27 cellular contexts compared by ENCODE assay signal in genomic region chr11:17508306-17508705, GRCh38. TPM values are rescaled to one million over a fixed set of nuclear protein-coding genes. Genes with fewer than 3 reads are reported as not detected.
DNase-seq lines count a peak whose midpoint lies in the region; ATAC-seq and TF ChIP-seq lines count a peak whose summit lies in the region.
"Had no signal": no experiment of that assay in that cellular context is flagged by ENCODE, and none has a peak within 500 bp of the region (broad histone marks: within the 10 kb centered on the region; RNA-seq: fewer than 3 reads in every experiment).

No MANE protein-coding gene starts in this region.

- intact Hi-C loops in left ventricle myocardium superior (cut with micrococcal nuclease), result no loop called here
- intact Hi-C loops in cardiac septum (cut with DNase I), result no loop called here

- H3K27me3 Mint-ChIP-seq in nephron (ENCODE audit: low read depth), result peaks cover 19% of the 10 kb centered on the region
- H3K27me3 Mint-ChIP-seq in WTC11 (ENCODE audit: low read depth), result no peaks in the 10 kb centered on the region

- TF ChIP-seq CTCF in cardiac fibroblast (IDR thresholded peaks at IDR 0.05; ENCODE audit: low read depth, low read length), result no peak
- no peak for TF ChIP-seq CTCF in nephron (IDR thresholded peaks at IDR 0.05; ENCODE audit: unreplicated experiment in 3 of 3)
- TF ChIP-seq CTCF in WTC11 (IDR thresholded peaks at IDR 0.05), result no peak

- ATAC-seq in left ventricle myocardium superior, result peak; percentile 64
- no peak for ATAC-seq in WTC11
- ATAC-seq in HG03139 (IDR thresholded peaks at IDR 0.05; ENCODE audit: unreplicated experiment), result no peak
- no peak for ATAC-seq in GM19397 (IDR thresholded peaks at IDR 0.05; ENCODE audit: unreplicated experiment)
- ATAC-seq: PC-3 had no signal

- H3K4me3 Mint-ChIP-seq in nephron (no peak overlapping the region), WTC11 (no peak overlapping the region)
- H3K4me3 Mint-ChIP-seq: activated CD4-positive, alpha-beta memory T cell treated with anti-CD3 and anti-CD28 coated beads for 36 hours; stimulated activated naive CD8-positive, alpha-beta T cell treated with anti-CD3 and anti-CD28 coated beads, Interleukin-15, Interleukin-2, amounts not matched to agents 100 ng/mL and 50 ng/mL, for 24 hours; T-helper 2 cell treated with Interferon-gamma antibody and Interleukin-4, amounts not matched to agents 5 μg/mL and 100 μg/mL, for 36 hours had no signal

- CTCF ChIA-PET in WTC11 (lab: Charles Lee), result interaction anchor here (0.7 to 13.3 kb wide), 8 partner anchors 10 to 154 kb away, joined by 3 to 120 read pairs (median 6); no protein-coding TSS in a partner anchor

- no peaks in the 10 kb centered on the region for H3K36me3 Mint-ChIP-seq in nephron (ENCODE audit: low read depth)
- no peaks in the 10 kb centered on the region for H3K36me3 Mint-ChIP-seq in WTC11
- H3K36me3 Mint-ChIP-seq: activated CD4-positive, alpha-beta memory T cell treated with anti-CD3 and anti-CD28 coated beads for 36 hours had no signal

- H3K27ac Mint-ChIP-seq in nephron (peak overlapping the region in 2 of 3 experiments; percentile 31 to 82), WTC11 (no peak overlapping the region)
- H3K27ac Mint-ChIP-seq: activated CD4-positive, alpha-beta memory T cell treated with anti-CD3 and anti-CD28 coated beads for 36 hours; stimulated activated naive CD8-positive, alpha-beta T cell treated with anti-CD3 and anti-CD28 coated beads, Interleukin-15, Interleukin-2, amounts not matched to agents 100 ng/mL and 50 ng/mL, for 24 hours; T-helper 2 cell treated with Interferon-gamma antibody and Interleukin-4, amounts not matched to agents 5 μg/mL and 100 μg/mL, for 36 hours had no signal

- H3K9me3 Mint-ChIP-seq in nephron (no peaks in the 10 kb centered on the region), WTC11 (no peaks in the 10 kb centered on the region)
- H3K9me3 Mint-ChIP-seq: activated CD4-positive, alpha-beta memory T cell treated with anti-CD3 and anti-CD28 coated beads for 36 hours; stimulated activated naive CD8-positive, alpha-beta T cell treated with anti-CD3 and anti-CD28 coated beads, Interleukin-15, Interleukin-2, amounts not matched to agents 100 ng/mL and 50 ng/mL, for 24 hours; T-helper 2 cell treated with Interferon-gamma antibody and Interleukin-4, amounts not matched to agents 5 μg/mL and 100 μg/mL, for 36 hours had no signal

- H3K4me1 Mint-ChIP-seq in nephron, result peaks cover 42% of the 10 kb centered on the region
- peaks cover 7% of the 10 kb centered on the region for H3K4me1 Mint-ChIP-seq in WTC11

- POLR2A ChIA-PET in WTC11 (lab: Charles Lee), result interaction anchor here (0.7 kb wide), 1 partner anchor 121 kb away, joined by 3 read pairs; no protein-coding TSS in a partner anchor

- DNase-seq in left ventricle myocardium superior (no peak), cardiac septum (ENCODE audit: low spot score) (no peak), cardiac fibroblast (ENCODE audit: low read depth in 2 of 2) (peak; percentile 6 to 33), WTC11 (ENCODE audit: low spot score) (no peak), nucleus accumbens (lab: John Stamatoyannopoulos, UW) (no peak)
- DNase-seq: activated CD4-positive, alpha-beta memory T cell treated with anti-CD3 and anti-CD28 coated beads for 36 hours; activated gamma-delta T cell treated with Interleukin-2 at 50 U/mL for 16 hours; activated T-cell treated with anti-CD3 and anti-CD28 coated beads for 4 hours; adrenal gland; central memory CD4-positive, alpha-beta T cell; DMS53; effector CD8-positive, alpha-beta T cell; mammary epithelial cell; NCI-H1436 treated with DMSO at 0.1 percent for 48 hours; NCI-H2171 treated with DMSO at 0.1 percent for 48 hours; NCI-H82; pancreas; PC-3; stimulated activated CD4-positive, alpha-beta T cell treated with anti-CD3 and anti-CD28 coated beads, Interleukin-2, amount 100 ng/mL, for 48 hours had no signal

- no peak overlapping the region for H3K4me3 ChIP-seq in cardiac fibroblast (replicated peaks in 1 of 2; ENCODE audit: low read depth in 2 of 2, low read length in 2 of 2)
- H3K4me3 ChIP-seq: adrenal gland, esophagus muscularis mucosa, pancreas, SJSA1, skin epidermis had no signal

TF ChIP-seq in WTC11, 78 proteins besides CTCF, POLR2A, EP300 and RAD21:
- TF ChIP-seq RELA (CRISPR knock-in tag; IDR thresholded peaks at IDR 0.05; ENCODE audit: borderline replicate concordance) (no peak), ZNF263 (CRISPR knock-in tag; IDR thresholded peaks at IDR 0.05; ENCODE audit: low read depth) (no peak), ZNF232 (CRISPR knock-in tag; IDR thresholded peaks at IDR 0.05) (no peak), TEAD1 (CRISPR knock-in tag; IDR thresholded peaks at IDR 0.05) (no peak), ZSCAN18 (CRISPR knock-in tag; IDR thresholded peaks at IDR 0.05) (no peak), PRRX2 (CRISPR knock-in tag; IDR thresholded peaks at IDR 0.05) (no peak), NR3C1 (CRISPR knock-in tag; conservative IDR thresholded peaks at IDR 0.05; ENCODE audit: low read depth) (no peak), TCF7 (CRISPR knock-in tag; IDR thresholded peaks at IDR 0.05; ENCODE audit: low read depth) (no peak), JAZF1 (CRISPR knock-in tag; IDR thresholded peaks at IDR 0.05) (no peak), ATF3 (CRISPR knock-in tag; conservative IDR thresholded peaks at IDR 0.05) (no peak), CREB1 (CRISPR knock-in tag; IDR thresholded peaks at IDR 0.05) (no peak)

RNA-seq across cellular contexts. Expression of gene ABCC8, which starts 31.7 kb away (rescaled TPM):
- total RNA-seq in left ventricle myocardium superior, result 2.1 TPM
- total RNA-seq in cardiac septum, result 3.9 TPM
- 3.9 to 7.3 TPM (median 4.1 TPM) in 3 replicates for total RNA-seq in WTC11 (2021)
- total RNA-seq: activated CD4-positive, alpha-beta memory T cell treated with anti-CD3 and anti-CD28 coated beads for 36 hours; PC-3; SJSA1 had no signal

RNA-seq across cellular contexts. Expression of gene USH1C, which starts 35.9 kb away (rescaled TPM):
- 1.3 TPM for total RNA-seq in left ventricle myocardium superior
- not detected for total RNA-seq in cardiac septum
- 3.3 to 3.9 TPM (median 3.7 TPM) in 3 replicates for total RNA-seq in WTC11 (2021)
- total RNA-seq: activated CD4-positive, alpha-beta memory T cell treated with anti-CD3 and anti-CD28 coated beads for 36 hours; esophagus muscularis mucosa; mammary epithelial cell; PC-3; SJSA1 had no signal

RNA-seq across cellular contexts. Expression of gene OTOG, which starts 38.8 kb away (rescaled TPM):
- total RNA-seq in left ventricle myocardium superior, result not detected
- total RNA-seq in cardiac septum, result not detected
- 1.4 to 3.5 TPM (median 2.1 TPM) in 3 replicates for total RNA-seq in WTC11 (2021)
- total RNA-seq: activated CD4-positive, alpha-beta memory T cell treated with anti-CD3 and anti-CD28 coated beads for 36 hours; adrenal gland; esophagus muscularis mucosa; mammary epithelial cell; pancreas; PC-3; SJSA1 had no signal

Comparison
In these comparisons a context has a peak if more than half of its experiments do, and no peak if none do; other contexts are left out.
1. DNase-seq: peak in cardiac fibroblast (2 of 2); none in left ventricle myocardium superior (single experiment), cardiac septum (single experiment), WTC11 (single experiment) and nucleus accumbens (0 of 56).